1 cellular context compared by ENCODE assay signal in the genomic region with DNA sequence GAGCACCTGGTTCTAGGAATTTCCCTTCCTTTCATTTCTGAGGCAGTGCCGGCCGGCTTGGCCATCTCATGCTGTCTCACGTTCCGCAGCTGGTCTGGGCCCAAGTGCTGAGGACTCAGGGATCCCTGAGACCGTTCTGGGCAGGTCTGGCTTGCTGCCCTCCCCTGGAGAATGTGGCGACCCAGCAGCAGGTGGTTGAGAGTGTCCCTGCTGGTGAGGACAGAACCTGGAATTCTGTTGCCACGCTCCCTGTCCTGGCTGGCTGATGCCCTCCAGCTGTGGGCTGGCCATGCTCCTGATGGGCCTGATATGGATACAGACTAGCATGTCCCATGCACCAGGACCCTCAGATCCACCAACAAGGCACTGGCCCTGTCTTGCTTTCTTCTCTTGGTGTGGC.
TF ChIP-seq lines count a peak whose summit lies in the region.

No MANE protein-coding gene starts in this region.

TF ChIP-seq in HCT116, 20 proteins besides CTCF, POLR2A, EP300 and RAD21 (continued from another document):
- TF ChIP-seq EGR1 (IDR thresholded peaks at IDR 0.05; ENCODE audit: low read depth) (no peak), MAX (IDR thresholded peaks at IDR 0.05) (no peak), ELF1 (IDR thresholded peaks at IDR 0.05; ENCODE audit: borderline replicate concordance, low read depth) (no peak), SP1 (IDR thresholded peaks at IDR 0.05; ENCODE audit: low read depth) (no peak), ZFX (IDR thresholded peaks at IDR 0.05) (no peak), FOSL1 (IDR thresholded peaks at IDR 0.05; ENCODE audit: low read depth) (no peak), EZH2phosphoT487 (IDR thresholded peaks at IDR 0.05; ENCODE audit: borderline replicate concordance) (no peak), ZBTB33 (IDR thresholded peaks at IDR 0.05; ENCODE audit: extremely low read depth, insufficient replicate concordance, low read length) (no peak)
- TF ChIP-seq, protein P1, sequence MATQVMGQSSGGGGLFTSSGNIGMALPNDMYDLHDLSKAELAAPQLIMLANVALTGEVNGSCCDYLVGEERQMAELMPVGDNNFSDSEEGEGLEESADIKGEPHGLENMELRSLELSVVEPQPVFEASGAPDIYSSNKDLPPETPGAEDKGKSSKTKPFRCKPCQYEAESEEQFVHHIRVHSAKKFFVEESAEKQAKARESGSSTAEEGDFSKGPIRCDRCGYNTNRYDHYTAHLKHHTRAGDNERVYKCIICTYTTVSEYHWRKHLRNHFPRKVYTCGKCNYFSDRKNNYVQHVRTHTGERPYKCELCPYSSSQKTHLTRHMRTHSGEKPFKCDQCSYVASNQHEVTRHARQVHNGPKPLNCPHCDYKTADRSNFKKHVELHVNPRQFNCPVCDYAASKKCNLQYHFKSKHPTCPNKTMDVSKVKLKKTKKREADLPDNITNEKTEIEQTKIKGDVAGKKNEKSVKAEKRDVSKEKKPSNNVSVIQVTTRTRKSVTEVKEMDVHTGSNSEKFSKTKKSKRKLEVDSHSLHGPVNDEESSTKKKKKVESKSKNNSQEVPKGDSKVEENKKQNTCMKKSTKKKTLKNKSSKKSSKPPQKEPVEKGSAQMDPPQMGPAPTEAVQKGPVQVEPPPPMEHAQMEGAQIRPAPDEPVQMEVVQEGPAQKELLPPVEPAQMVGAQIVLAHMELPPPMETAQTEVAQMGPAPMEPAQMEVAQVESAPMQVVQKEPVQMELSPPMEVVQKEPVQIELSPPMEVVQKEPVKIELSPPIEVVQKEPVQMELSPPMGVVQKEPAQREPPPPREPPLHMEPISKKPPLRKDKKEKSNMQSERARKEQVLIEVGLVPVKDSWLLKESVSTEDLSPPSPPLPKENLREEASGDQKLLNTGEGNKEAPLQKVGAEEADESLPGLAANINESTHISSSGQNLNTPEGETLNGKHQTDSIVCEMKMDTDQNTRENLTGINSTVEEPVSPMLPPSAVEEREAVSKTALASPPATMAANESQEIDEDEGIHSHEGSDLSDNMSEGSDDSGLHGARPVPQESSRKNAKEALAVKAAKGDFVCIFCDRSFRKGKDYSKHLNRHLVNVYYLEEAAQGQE (IDR thresholded peaks at IDR 0.05; ENCODE audit: low read depth): no peak
TF ChIP-seq in HCT116: peak in this region for 0.
